8 cellular contexts compared by ENCODE assay signal in the genomic region with DNA sequence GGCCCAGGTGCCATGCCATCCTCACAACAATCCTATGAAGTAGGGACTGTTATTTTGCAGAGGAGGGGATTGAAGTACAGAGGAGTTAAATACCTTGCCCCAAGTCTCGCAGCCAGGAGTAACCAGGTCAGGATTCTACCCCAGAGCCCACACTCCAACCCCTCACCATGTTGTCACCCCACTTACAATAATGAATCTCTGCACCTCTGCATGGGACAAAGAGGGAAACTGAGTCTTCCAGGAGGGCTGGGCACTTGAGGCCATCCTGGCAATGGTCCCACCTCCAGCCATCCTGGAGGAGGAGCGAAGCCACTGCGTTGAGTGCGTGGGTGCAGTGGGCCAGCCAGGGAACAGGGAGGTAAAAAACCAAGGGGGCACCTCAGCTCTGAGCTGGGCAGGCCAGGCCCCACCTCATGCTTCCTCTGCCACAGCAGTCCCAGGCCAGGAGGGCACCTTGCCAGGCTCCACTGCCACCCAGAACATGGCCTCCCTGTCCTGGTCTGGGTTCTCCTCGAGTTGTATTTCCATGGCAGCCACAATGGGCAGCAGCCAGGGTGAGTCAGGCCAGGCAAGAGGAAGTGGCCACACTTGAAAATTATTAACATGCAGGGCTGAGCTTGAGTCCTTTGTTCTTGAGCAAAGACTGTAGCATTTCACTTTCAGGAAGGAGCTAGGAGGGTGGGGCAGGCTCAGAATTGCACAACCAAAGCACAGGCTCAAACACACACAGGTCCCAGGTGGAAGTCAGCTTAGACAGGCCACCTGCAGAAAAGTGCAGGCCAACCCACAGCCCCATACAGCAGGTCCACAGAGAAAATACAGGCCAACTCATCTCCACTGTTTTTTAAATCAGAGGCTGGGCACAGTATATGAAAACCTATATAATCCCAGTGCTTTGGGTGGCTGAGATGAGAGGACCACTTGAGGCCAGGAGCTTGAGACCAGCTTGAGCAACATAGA. TPM values are rescaled to one million over a fixed set of nuclear protein-coding genes. Genes with fewer than 3 reads are reported as not detected.
A peak's percentile ranks its signal among the peaks of the same experiment; 100 is the strongest.
DNase-seq lines count a peak whose midpoint lies in the region; ATAC-seq and TF ChIP-seq lines count a peak whose summit lies in the region.
"Had no signal": no experiment of that assay in that cellular context is flagged by ENCODE, and none has a peak within 500 bp of the region (broad histone marks: within the 10 kb centered on the region; RNA-seq: fewer than 3 reads in every experiment).

No MANE protein-coding gene starts in this region.

- H3K4me1 ChIP-seq in right atrium auricular region (peaks cover 3 to 75% of the 10 kb centered on the region in 2 donors), gastrocnemius medialis (peaks cover 75 to 79% of the 10 kb centered on the region in 2 donors)

- no peak overlapping the region for H3K4me3 ChIP-seq in right atrium auricular region
- no peak overlapping the region for H3K4me3 ChIP-seq in gastrocnemius medialis

- H3K27ac ChIP-seq in right atrium auricular region (peak overlapping the region; percentile 77 to 82), gastrocnemius medialis (peak overlapping the region; percentile 65 to 86 (median 74))

- POLR2A ChIA-PET in activated B cell treated with CpG ODN at 0.5 μM for 24 hours (lab: Charles Lee), result interaction anchor here (0.6 to 1.0 kb wide), 4 partner anchors 12 to 925 kb away, joined by 3 to 10 read pairs (median 4); a partner anchor contains a TSS

- peaks cover 33% of the 10 kb centered on the region for H3K4me1 Mint-ChIP-seq in activated B cell treated with CpG ODN at 0.5 μM for 24 hours
- H3K4me1 Mint-ChIP-seq: central memory CD8-positive, alpha-beta T cell had no signal

- H3K36me3 ChIP-seq in right atrium auricular region, result no peaks in the 10 kb centered on the region
- no peaks in the 10 kb centered on the region for H3K36me3 ChIP-seq in gastrocnemius medialis

- TF ChIP-seq POLR2A in gastrocnemius medialis (IDR thresholded peaks at IDR 0.05), result no peak

- intact Hi-C loops in activated B cell treated with CpG ODN at 0.5 μM for 24 hours (cut with micrococcal nuclease) (loop anchor here (5.0 kb wide), 2 partner anchors 34 to 36 kb away; no protein-coding TSS in a partner anchor), gastrocnemius medialis (cut with DNase I; ENCODE audit: low total_unique reads) (no loop called here)

- H3K4me3 Mint-ChIP-seq in activated B cell treated with CpG ODN at 0.5 μM for 24 hours, result peak overlapping the region; percentile 39
- H3K4me3 Mint-ChIP-seq: central memory CD8-positive, alpha-beta T cell had no signal

- in situ Hi-C loops in gastrocnemius medialis (cut with MboI; ENCODE audit: low sequenced_read_pairs in 4 of 4), result no loop called here

- no peak overlapping the region for H3K27ac Mint-ChIP-seq in activated B cell treated with CpG ODN at 0.5 μM for 24 hours

- CTCF ChIA-PET in activated B cell treated with CpG ODN at 0.5 μM for 24 hours (lab: Charles Lee), result interaction anchor here (1.1 to 2.6 kb wide), 2 partner anchors 10 to 96 kb away, joined by 3 to 10 read pairs; no protein-coding TSS in a partner anchor

- H3K36me3 Mint-ChIP-seq in activated B cell treated with CpG ODN at 0.5 μM for 24 hours (ENCODE audit: low read depth), result no peaks in the 10 kb centered on the region

- DNase-seq in NCI-H2029 (lab: John Stamatoyannopoulos, UW), result peak; percentile 92
- no peak for DNase-seq in activated B cell treated with CpG ODN at 0.5 μM for 24 hours
- DNase-seq in right atrium auricular region (ENCODE audit: low spot score), result peak; percentile 90
- DNase-seq in gastrocnemius medialis, result peak; percentile 84 to 89
- DNase-seq in activated CD8-positive, alpha-beta memory T cell treated with anti-CD3 and anti-CD28 coated beads, Interleukin-2, amount 50 U/mL, for 48 hours, result no peak

- ATAC-seq in GM18520 (IDR thresholded peaks at IDR 0.05; ENCODE audit: unreplicated experiment) (peak; percentile 33), HG02870 (IDR thresholded peaks at IDR 0.05; ENCODE audit: unreplicated experiment) (peak; percentile 54), activated B cell treated with CpG ODN at 0.5 μM for 24 hours (ENCODE audit: low read depth) (peak; percentile 19), gastrocnemius medialis (peak; percentile 68 to 85)

- H3K9me3 Mint-ChIP-seq in activated B cell treated with CpG ODN at 0.5 μM for 24 hours, result no peaks in the 10 kb centered on the region
- H3K9me3 Mint-ChIP-seq: central memory CD8-positive, alpha-beta T cell had no signal

- H3K27me3 Mint-ChIP-seq in activated B cell treated with CpG ODN at 0.5 μM for 24 hours, result peaks cover 14% of the 10 kb centered on the region
- H3K27me3 Mint-ChIP-seq: central memory CD8-positive, alpha-beta T cell had no signal

- H3K9me3 ChIP-seq in right atrium auricular region (no peaks in the 10 kb centered on the region), gastrocnemius medialis (no peaks in the 10 kb centered on the region)

- TF ChIP-seq CTCF in activated B cell treated with CpG ODN at 0.5 μM for 24 hours (IDR thresholded peaks at IDR 0.05) (no peak), right atrium auricular region (IDR thresholded peaks at IDR 0.05) (no peak), gastrocnemius medialis (IDR thresholded peaks at IDR 0.05 in 4 of 5, conservative IDR thresholded peaks at IDR 0.05 in 1 of 5) (no peak)

- H3K27me3 ChIP-seq in right atrium auricular region (no peaks in the 10 kb centered on the region), gastrocnemius medialis (no peaks in the 10 kb centered on the region)

RNA-seq across cellular contexts. Expression of a gene that starts 52.1 kb away (rescaled TPM):
- total RNA-seq in activated B cell treated with CpG ODN at 0.5 μM for 24 hours (not detected in 2 replicates), right atrium auricular region (10 to 100 TPM; 32.5 to 33.3 TPM), gastrocnemius medialis (10 to 100 TPM; 31.2 to 43.9 (median 34.3) TPM)

RNA-seq across cellular contexts. Expression of a gene that starts 53.2 kb away (rescaled TPM):
- total RNA-seq in activated B cell treated with CpG ODN at 0.5 μM for 24 hours (37.9 and 47.4 TPM in 2 replicates), right atrium auricular region (10 to 100 TPM; 24.1 to 35.3 TPM), gastrocnemius medialis (10 to 100 TPM; 24.3 to 47.2 (median 35.5) TPM)

Comparison
In these comparisons a context has a peak if more than half of its experiments do, and no peak if none do; other contexts are left out.
1. ATAC-seq: peak in every context shown above with its lines; median percentile 76 in gastrocnemius medialis; 54 in HG02870; 33 in GM18520; 19 in activated B cell treated with CpG ODN at 0.5 μM for 24 hours.
2. DNase-seq: peak in NCI-H2029 (single experiment), right atrium auricular region (single experiment) and gastrocnemius medialis (2 of 2); none in activated B cell treated with CpG ODN at 0.5 μM for 24 hours (single experiment) and activated CD8-positive, alpha-beta memory T cell treated with anti-CD3 and anti-CD28 coated beads, Interleukin-2, amount 50 U/mL, for 48 hours (single experiment).
3. RNA of a gene that starts 52.1 kb away (total RNA-seq): 31.2 to 43.9 TPM in gastrocnemius medialis and 32.5 to 33.3 TPM in right atrium auricular region; not detected in activated B cell treated with CpG ODN at 0.5 μM for 24 hours; every median in the first group is over 10 times any median in the second.